In the genomic region with DNA sequence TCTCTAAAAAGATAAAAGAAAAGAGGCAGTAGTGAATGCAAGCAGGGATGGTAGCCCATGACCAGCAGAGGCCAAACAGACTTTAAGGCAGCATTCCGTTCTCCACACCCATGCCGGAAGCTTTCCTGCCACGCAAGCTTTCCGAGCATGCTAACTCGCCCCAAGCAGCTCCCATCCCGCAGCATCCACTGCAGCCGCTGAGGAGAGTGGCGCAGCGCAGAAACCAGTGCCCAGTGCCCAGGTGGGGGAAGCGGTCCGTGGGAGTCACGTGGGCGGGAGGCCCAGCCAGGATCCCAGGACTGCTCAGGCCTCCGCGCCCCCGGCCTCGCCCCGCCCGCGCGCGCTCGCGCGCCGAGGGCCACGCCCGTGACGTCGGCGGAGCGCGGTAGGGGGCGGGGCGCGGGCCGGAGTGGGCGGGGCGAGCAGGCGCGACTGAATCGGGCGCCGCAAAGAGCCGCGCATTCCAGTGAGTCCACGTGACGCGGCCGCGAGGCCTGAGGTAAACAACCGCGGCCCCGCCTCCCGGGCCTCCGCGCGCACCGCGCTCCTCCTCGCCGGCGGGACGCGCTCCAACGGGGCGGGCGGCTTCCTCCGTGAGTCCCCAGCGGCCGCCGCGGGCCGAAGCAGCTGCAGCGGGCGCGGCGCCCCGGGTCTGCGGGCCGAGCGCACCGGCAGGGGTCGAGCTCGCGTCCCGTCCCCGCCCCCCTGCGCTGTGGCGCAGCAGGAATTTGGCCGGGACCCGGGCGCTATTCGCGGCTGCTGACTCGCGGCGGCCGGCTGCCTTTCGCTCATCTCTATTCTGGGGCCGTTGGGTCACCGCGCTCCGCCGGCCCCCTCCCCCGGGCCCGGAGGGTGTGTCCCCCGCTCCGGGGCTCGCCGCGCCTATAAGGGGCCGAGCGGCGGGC, we compare ENCODE assay signal across 1 cellular context.
A peak's percentile ranks its signal among the peaks of the same experiment; 100 is the strongest.
TF ChIP-seq lines count a peak whose summit lies in the region.

A gene with protein sequence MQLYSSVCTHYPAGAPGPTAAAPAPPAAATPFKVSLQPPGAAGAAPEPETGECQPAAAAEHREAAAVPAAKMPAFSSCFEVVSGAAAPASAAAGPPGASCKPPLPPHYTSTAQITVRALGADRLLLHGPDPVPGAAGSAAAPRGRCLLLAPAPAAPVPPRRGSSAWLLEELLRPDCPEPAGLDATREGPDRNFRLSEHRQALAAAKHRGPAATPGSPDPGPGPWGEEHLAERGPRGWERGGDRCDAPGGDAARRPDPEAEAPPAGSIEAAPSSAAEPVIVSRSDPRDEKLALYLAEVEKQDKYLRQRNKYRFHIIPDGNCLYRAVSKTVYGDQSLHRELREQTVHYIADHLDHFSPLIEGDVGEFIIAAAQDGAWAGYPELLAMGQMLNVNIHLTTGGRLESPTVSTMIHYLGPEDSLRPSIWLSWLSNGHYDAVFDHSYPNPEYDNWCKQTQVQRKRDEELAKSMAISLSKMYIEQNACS (plus strand): TSS at position 529 of the 905 bp plus-strand sequence. CDS start 383 bp downstream, outside the sequence.

TF ChIP-seq in K562, 482 proteins besides CTCF, POLR2A, EP300 and RAD21 (continued from another document and continues in another):
- TF ChIP-seq, protein P1, sequence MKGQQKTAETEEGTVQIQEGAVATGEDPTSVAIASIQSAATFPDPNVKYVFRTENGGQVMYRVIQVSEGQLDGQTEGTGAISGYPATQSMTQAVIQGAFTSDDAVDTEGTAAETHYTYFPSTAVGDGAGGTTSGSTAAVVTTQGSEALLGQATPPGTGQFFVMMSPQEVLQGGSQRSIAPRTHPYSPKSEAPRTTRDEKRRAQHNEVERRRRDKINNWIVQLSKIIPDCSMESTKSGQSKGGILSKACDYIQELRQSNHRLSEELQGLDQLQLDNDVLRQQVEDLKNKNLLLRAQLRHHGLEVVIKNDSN (CRISPR knock-in tag; IDR thresholded peaks at IDR 0.05), result peak; percentile 89
- TF ChIP-seq FOXJ3 (CRISPR knock-in tag; IDR thresholded peaks at IDR 0.05) (no peak), FOXJ2 (tag; IDR thresholded peaks at IDR 0.05) (peak; percentile 88), NR4A1 (CRISPR knock-in tag; IDR thresholded peaks at IDR 0.05) (0 out of 2 replicates have a peak, but pooled peaks have one; percentile 54), NR4A1 (tag; IDR thresholded peaks at IDR 0.05) (no peak), RAD51 (IDR thresholded peaks at IDR 0.05; ENCODE audit: borderline replicate concordance, low read depth) (peak; percentile 86), POLR3G (IDR thresholded peaks at IDR 0.05; ENCODE audit: extremely low read depth, insufficient read length, insufficient replicate concordance) (no peak), E2F3 (CRISPR knock-in tag; IDR thresholded peaks at IDR 0.05) (0 out of 2 replicates have a peak, but pooled peaks have one; percentile 16), RBM25 (IDR thresholded peaks at IDR 0.05; ENCODE audit: low read depth, low read length, severe bottlenecking) (no peak), ZNF717 (CRISPR knock-in tag; IDR thresholded peaks at IDR 0.05) (no peak), ZNF184 (CRISPR knock-in tag; IDR thresholded peaks at IDR 0.05) (no peak), CBFB (CRISPR knock-in tag; IDR thresholded peaks at IDR 0.05) (no peak), TCF7L2 (IDR thresholded peaks at IDR 0.05; ENCODE audit: low read depth, low read length) (no peak), CCAR2 (IDR thresholded peaks at IDR 0.05; ENCODE audit: low read depth, low read length) (no peak), SUPT5H (IDR thresholded peaks at IDR 0.05) (peak; percentile 47; the same call in 1 of the 2 replicates), L3MBTL2 (IDR thresholded peaks at IDR 0.05) (peak; percentile 79), ADNP (tag; IDR thresholded peaks at IDR 0.05) (no peak), MBD2 (IDR thresholded peaks at IDR 0.05; ENCODE audit: borderline replicate concordance, low read depth) (no peak; the same call in 1 of the 2 replicates), PHTF2 (CRISPR knock-in tag; IDR thresholded peaks at IDR 0.05) (no peak), RBM34 (IDR thresholded peaks at IDR 0.05; ENCODE audit: borderline replicate concordance, insufficient read depth, low read length) (no peak), MYC (IDR thresholded peaks at IDR 0.05; ENCODE audit: low read depth, low read length) (peak; percentile 54; the same call in 1 of the 2 replicates), MYC (CRISPR knock-in tag; IDR thresholded peaks at IDR 0.05; ENCODE audit: borderline replicate concordance, low read depth) (no peak), FOXA3 (CRISPR knock-in tag; conservative IDR thresholded peaks at IDR 0.05 in 1 of 2, IDR thresholded peaks at IDR 0.05 in 1 of 2) (peak in 1 of 2 experiments; percentile 27; a peak in 2 of 4 replicates), PHF20 (IDR thresholded peaks at IDR 0.05; ENCODE audit: partially characterized antibody) (peak; percentile 63), HCFC1 (IDR thresholded peaks at IDR 0.05; ENCODE audit: low read depth, low read length) (peak; percentile 60), MTA1 (IDR thresholded peaks at IDR 0.05; ENCODE audit: borderline replicate concordance) (no peak), GABPB2 (CRISPR knock-in tag; conservative IDR thresholded peaks at IDR 0.05) (no peak)
- TF ChIP-seq, protein P2, sequence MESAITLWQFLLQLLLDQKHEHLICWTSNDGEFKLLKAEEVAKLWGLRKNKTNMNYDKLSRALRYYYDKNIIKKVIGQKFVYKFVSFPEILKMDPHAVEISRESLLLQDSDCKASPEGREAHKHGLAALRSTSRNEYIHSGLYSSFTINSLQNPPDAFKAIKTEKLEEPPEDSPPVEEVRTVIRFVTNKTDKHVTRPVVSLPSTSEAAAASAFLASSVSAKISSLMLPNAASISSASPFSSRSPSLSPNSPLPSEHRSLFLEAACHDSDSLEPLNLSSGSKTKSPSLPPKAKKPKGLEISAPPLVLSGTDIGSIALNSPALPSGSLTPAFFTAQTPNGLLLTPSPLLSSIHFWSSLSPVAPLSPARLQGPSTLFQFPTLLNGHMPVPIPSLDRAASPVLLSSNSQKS (CRISPR knock-in tag; IDR thresholded peaks at IDR 0.05), result no peak
- TF ChIP-seq, protein P3, sequence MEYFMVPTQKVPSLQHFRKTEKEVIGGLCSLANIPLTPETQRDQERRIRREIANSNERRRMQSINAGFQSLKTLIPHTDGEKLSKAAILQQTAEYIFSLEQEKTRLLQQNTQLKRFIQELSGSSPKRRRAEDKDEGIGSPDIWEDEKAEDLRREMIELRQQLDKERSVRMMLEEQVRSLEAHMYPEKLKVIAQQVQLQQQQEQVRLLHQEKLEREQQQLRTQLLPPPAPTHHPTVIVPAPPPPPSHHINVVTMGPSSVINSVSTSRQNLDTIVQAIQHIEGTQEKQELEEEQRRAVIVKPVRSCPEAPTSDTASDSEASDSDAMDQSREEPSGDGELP (CRISPR knock-in tag; IDR thresholded peaks at IDR 0.05; ENCODE audit: borderline replicate concordance), result peak; percentile 41; the same call in 1 of the 2 replicates
- TF ChIP-seq, protein P4, sequence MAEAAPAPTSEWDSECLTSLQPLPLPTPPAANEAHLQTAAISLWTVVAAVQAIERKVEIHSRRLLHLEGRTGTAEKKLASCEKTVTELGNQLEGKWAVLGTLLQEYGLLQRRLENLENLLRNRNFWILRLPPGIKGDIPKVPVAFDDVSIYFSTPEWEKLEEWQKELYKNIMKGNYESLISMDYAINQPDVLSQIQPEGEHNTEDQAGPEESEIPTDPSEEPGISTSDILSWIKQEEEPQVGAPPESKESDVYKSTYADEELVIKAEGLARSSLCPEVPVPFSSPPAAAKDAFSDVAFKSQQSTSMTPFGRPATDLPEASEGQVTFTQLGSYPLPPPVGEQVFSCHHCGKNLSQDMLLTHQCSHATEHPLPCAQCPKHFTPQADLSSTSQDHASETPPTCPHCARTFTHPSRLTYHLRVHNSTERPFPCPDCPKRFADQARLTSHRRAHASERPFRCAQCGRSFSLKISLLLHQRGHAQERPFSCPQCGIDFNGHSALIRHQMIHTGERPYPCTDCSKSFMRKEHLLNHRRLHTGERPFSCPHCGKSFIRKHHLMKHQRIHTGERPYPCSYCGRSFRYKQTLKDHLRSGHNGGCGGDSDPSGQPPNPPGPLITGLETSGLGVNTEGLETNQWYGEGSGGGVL (CRISPR knock-in tag; IDR thresholded peaks at IDR 0.05), result no peak
- TF ChIP-seq, protein P5, sequence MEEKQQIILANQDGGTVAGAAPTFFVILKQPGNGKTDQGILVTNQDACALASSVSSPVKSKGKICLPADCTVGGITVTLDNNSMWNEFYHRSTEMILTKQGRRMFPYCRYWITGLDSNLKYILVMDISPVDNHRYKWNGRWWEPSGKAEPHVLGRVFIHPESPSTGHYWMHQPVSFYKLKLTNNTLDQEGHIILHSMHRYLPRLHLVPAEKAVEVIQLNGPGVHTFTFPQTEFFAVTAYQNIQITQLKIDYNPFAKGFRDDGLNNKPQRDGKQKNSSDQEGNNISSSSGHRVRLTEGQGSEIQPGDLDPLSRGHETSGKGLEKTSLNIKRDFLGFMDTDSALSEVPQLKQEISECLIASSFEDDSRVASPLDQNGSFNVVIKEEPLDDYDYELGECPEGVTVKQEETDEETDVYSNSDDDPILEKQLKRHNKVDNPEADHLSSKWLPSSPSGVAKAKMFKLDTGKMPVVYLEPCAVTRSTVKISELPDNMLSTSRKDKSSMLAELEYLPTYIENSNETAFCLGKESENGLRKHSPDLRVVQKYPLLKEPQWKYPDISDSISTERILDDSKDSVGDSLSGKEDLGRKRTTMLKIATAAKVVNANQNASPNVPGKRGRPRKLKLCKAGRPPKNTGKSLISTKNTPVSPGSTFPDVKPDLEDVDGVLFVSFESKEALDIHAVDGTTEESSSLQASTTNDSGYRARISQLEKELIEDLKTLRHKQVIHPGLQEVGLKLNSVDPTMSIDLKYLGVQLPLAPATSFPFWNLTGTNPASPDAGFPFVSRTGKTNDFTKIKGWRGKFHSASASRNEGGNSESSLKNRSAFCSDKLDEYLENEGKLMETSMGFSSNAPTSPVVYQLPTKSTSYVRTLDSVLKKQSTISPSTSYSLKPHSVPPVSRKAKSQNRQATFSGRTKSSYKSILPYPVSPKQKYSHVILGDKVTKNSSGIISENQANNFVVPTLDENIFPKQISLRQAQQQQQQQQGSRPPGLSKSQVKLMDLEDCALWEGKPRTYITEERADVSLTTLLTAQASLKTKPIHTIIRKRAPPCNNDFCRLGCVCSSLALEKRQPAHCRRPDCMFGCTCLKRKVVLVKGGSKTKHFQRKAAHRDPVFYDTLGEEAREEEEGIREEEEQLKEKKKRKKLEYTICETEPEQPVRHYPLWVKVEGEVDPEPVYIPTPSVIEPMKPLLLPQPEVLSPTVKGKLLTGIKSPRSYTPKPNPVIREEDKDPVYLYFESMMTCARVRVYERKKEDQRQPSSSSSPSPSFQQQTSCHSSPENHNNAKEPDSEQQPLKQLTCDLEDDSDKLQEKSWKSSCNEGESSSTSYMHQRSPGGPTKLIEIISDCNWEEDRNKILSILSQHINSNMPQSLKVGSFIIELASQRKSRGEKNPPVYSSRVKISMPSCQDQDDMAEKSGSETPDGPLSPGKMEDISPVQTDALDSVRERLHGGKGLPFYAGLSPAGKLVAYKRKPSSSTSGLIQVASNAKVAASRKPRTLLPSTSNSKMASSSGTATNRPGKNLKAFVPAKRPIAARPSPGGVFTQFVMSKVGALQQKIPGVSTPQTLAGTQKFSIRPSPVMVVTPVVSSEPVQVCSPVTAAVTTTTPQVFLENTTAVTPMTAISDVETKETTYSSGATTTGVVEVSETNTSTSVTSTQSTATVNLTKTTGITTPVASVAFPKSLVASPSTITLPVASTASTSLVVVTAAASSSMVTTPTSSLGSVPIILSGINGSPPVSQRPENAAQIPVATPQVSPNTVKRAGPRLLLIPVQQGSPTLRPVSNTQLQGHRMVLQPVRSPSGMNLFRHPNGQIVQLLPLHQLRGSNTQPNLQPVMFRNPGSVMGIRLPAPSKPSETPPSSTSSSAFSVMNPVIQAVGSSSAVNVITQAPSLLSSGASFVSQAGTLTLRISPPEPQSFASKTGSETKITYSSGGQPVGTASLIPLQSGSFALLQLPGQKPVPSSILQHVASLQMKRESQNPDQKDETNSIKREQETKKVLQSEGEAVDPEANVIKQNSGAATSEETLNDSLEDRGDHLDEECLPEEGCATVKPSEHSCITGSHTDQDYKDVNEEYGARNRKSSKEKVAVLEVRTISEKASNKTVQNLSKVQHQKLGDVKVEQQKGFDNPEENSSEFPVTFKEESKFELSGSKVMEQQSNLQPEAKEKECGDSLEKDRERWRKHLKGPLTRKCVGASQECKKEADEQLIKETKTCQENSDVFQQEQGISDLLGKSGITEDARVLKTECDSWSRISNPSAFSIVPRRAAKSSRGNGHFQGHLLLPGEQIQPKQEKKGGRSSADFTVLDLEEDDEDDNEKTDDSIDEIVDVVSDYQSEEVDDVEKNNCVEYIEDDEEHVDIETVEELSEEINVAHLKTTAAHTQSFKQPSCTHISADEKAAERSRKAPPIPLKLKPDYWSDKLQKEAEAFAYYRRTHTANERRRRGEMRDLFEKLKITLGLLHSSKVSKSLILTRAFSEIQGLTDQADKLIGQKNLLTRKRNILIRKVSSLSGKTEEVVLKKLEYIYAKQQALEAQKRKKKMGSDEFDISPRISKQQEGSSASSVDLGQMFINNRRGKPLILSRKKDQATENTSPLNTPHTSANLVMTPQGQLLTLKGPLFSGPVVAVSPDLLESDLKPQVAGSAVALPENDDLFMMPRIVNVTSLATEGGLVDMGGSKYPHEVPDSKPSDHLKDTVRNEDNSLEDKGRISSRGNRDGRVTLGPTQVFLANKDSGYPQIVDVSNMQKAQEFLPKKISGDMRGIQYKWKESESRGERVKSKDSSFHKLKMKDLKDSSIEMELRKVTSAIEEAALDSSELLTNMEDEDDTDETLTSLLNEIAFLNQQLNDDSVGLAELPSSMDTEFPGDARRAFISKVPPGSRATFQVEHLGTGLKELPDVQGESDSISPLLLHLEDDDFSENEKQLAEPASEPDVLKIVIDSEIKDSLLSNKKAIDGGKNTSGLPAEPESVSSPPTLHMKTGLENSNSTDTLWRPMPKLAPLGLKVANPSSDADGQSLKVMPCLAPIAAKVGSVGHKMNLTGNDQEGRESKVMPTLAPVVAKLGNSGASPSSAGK (IDR thresholded peaks at IDR 0.05), result peak; percentile 75
- TF ChIP-seq, protein P6, sequence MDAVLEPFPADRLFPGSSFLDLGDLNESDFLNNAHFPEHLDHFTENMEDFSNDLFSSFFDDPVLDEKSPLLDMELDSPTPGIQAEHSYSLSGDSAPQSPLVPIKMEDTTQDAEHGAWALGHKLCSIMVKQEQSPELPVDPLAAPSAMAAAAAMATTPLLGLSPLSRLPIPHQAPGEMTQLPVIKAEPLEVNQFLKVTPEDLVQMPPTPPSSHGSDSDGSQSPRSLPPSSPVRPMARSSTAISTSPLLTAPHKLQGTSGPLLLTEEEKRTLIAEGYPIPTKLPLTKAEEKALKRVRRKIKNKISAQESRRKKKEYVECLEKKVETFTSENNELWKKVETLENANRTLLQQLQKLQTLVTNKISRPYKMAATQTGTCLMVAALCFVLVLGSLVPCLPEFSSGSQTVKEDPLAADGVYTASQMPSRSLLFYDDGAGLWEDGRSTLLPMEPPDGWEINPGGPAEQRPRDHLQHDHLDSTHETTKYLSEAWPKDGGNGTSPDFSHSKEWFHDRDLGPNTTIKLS (IDR thresholded peaks at IDR 0.05; ENCODE audit: borderline replicate concordance, low read depth), result peak; percentile 72; the same call in 1 of the 2 replicates
